In the genomic region with DNA sequence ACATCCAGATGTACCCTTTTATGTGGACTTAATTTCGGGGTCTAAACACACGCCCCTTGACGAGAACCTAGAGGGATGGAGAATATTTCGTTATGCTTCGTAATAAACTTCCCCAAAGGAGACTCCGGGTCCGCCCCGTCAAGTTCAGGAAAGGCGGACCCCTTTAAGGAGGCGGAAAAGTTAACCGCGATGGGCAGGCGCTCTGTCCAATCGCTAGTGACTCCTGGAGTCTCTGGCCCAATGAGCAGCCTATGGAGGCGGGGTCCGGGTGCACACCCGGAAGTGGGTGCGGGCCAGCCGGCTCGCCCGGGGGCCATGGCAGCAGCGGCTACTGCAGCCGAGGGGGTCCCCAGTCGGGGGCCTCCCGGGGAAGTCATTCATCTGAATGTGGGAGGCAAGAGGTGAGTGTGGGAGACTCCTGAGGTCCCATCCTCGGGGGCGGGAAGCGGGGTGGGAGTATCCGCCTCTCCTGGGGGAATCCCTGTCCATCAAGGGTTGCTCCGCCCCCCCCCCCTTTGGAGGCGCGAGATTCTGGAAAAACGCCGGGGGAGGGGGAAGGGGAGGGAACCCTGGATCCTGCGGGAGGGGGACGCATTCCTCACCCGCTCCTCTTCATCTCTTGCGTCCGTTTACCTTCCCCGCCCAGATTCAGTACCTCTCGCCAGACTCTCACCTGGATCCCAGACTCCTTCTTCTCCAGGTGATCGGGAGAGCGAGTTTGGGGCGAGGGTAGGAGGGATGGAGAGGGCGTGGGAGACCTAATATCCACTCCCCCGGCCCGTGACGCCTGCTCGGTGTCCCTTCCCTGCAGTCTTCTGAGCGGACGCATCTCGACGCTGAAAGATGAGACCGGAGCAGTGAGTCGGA, we compare ENCODE assay signal across 8 cellular contexts. TPM values are rescaled to one million over a fixed set of nuclear protein-coding genes. Genes with fewer than 3 reads are reported as not detected.
A peak's percentile ranks its signal among the peaks of the same experiment; 100 is the strongest.
DNase-seq lines count a peak whose midpoint lies in the region; ATAC-seq, FAIRE-seq and TF ChIP-seq lines count a peak whose summit lies in the region.

A gene with protein sequence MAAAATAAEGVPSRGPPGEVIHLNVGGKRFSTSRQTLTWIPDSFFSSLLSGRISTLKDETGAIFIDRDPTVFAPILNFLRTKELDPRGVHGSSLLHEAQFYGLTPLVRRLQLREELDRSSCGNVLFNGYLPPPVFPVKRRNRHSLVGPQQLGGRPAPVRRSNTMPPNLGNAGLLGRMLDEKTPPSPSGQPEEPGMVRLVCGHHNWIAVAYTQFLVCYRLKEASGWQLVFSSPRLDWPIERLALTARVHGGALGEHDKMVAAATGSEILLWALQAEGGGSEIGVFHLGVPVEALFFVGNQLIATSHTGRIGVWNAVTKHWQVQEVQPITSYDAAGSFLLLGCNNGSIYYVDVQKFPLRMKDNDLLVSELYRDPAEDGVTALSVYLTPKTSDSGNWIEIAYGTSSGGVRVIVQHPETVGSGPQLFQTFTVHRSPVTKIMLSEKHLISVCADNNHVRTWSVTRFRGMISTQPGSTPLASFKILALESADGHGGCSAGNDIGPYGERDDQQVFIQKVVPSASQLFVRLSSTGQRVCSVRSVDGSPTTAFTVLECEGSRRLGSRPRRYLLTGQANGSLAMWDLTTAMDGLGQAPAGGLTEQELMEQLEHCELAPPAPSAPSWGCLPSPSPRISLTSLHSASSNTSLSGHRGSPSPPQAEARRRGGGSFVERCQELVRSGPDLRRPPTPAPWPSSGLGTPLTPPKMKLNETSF (plus strand): TSS at position 289 of the 867 bp plus-strand sequence. CDS start 27 bp downstream, at position 316.

- H3K27me3 Mint-ChIP-seq in WTC11 (ENCODE audit: low read depth) (peaks cover 21% of the 10 kb centered on the region), immature natural killer cell (ENCODE audit: low read depth in 3 of 3) (peaks cover 0 to 2% (median 2%) of the 10 kb centered on the region in 3 donors)

- ATAC-seq in GM18909 (IDR thresholded peaks at IDR 0.05; ENCODE audit: poor library complexity, unreplicated experiment) (peak; percentile 95), HG03175 (IDR thresholded peaks at IDR 0.05; ENCODE audit: unreplicated experiment) (peak; percentile 97), WTC11 (peak; percentile 89)

- H3K4me3 ChIP-seq in AG04450 (ENCODE audit: low read depth, low read length) (peak within 1 kb of the TSS; percentile 91), bronchial epithelial cell (ENCODE audit: low read depth, low read length) (peak within 1 kb of the TSS; percentile 78)

- H3K27me3 ChIP-seq in AG04450 (ENCODE audit: control insufficient read depth, insufficient read depth, low read length): no peaks in the 10 kb centered on the region
- H3K27me3 ChIP-seq in bronchial epithelial cell (ENCODE audit: control insufficient read depth, insufficient read depth, low read length): no peaks in the 10 kb centered on the region

- H3K36me3 Mint-ChIP-seq in WTC11: peaks cover 19% of the 10 kb centered on the region
- H3K36me3 Mint-ChIP-seq in immature natural killer cell: peaks cover 8 to 17% (median 10%) of the 10 kb centered on the region in 3 donors

- H3K9me3 ChIP-seq in AG04450 (ENCODE audit: control insufficient read depth, insufficient read depth, low read length): no peaks in the 10 kb centered on the region; the same call in 1 of the 2 replicates

- CTCF ChIA-PET in AG04450 (lab: Charles Lee): no interaction called here
- CTCF ChIA-PET in WTC11 (lab: Charles Lee): interaction anchor here (1.0 to 2.5 kb wide), 7 partner anchors 23 to 113 kb away, joined by 3 to 23 read pairs (median 11); no protein-coding TSS in a partner anchor

- POLR2A ChIA-PET in AG04450 (lab: Yijun Ruan, JAX) (no interaction called here), WTC11 (lab: Charles Lee) (interaction anchor here (0.6 to 0.7 kb wide), 2 partner anchors 234 to 550 kb away, joined by 3 read pairs; no protein-coding TSS in a partner anchor)

- DNase-seq in AG04450 (ENCODE audit: low read depth, low spot score) (peak; percentile 86), NCI-H2227 treated with DMSO at 0.1 percent for 48 hours (lab: John Stamatoyannopoulos, UW) (peak; percentile 99), WTC11 (ENCODE audit: low spot score) (peak; percentile 96), bronchial epithelial cell (ENCODE audit: low read depth) (peak; percentile 84), immature natural killer cell (peak; percentile 94 to 95 (median 94)), smooth muscle cell of the brain vasculature (ENCODE audit: low read depth, low spot score) (peak; percentile 87)

- H3K27ac ChIP-seq in AG04450 (ENCODE audit: low read depth, low read length): no peak within 1 kb of the TSS

- H3K4me3 Mint-ChIP-seq in WTC11: peak within 1 kb of the TSS; percentile 93
- H3K4me3 Mint-ChIP-seq in immature natural killer cell: peak within 1 kb of the TSS; percentile 86 to 93 (median 88)

- H3K27ac Mint-ChIP-seq in WTC11 (peak within 1 kb of the TSS; percentile 91), immature natural killer cell (peak within 1 kb of the TSS; percentile 75 to 90 (median 84))

- H3K4me1 Mint-ChIP-seq in WTC11 (peaks cover 17% of the 10 kb centered on the region), immature natural killer cell (peaks cover 19 to 32% of the 10 kb centered on the region in 2 donors)

- no peak for FAIRE-seq in bronchial epithelial cell (lab: Jason Lieb, UNC)

- H3K36me3 ChIP-seq in bronchial epithelial cell (ENCODE audit: control insufficient read depth, insufficient read depth, low read length): peaks cover 7% of the 10 kb centered on the region

- no peaks in the 10 kb centered on the region for H3K9me3 Mint-ChIP-seq in WTC11
- no peaks in the 10 kb centered on the region for H3K9me3 Mint-ChIP-seq in immature natural killer cell

- TF ChIP-seq CTCF in AG04450 (IDR thresholded peaks at IDR 0.05; ENCODE audit: low read depth, low read length) (no peak), WTC11 (IDR thresholded peaks at IDR 0.05) (no peak), bronchial epithelial cell (IDR thresholded peaks at IDR 0.05; ENCODE audit: insufficient read depth, low read length, severe bottlenecking) (no peak)

TF ChIP-seq in WTC11, 78 proteins besides CTCF, POLR2A, EP300 and RAD21 (continues in another document):
- TF ChIP-seq, protein P1, sequence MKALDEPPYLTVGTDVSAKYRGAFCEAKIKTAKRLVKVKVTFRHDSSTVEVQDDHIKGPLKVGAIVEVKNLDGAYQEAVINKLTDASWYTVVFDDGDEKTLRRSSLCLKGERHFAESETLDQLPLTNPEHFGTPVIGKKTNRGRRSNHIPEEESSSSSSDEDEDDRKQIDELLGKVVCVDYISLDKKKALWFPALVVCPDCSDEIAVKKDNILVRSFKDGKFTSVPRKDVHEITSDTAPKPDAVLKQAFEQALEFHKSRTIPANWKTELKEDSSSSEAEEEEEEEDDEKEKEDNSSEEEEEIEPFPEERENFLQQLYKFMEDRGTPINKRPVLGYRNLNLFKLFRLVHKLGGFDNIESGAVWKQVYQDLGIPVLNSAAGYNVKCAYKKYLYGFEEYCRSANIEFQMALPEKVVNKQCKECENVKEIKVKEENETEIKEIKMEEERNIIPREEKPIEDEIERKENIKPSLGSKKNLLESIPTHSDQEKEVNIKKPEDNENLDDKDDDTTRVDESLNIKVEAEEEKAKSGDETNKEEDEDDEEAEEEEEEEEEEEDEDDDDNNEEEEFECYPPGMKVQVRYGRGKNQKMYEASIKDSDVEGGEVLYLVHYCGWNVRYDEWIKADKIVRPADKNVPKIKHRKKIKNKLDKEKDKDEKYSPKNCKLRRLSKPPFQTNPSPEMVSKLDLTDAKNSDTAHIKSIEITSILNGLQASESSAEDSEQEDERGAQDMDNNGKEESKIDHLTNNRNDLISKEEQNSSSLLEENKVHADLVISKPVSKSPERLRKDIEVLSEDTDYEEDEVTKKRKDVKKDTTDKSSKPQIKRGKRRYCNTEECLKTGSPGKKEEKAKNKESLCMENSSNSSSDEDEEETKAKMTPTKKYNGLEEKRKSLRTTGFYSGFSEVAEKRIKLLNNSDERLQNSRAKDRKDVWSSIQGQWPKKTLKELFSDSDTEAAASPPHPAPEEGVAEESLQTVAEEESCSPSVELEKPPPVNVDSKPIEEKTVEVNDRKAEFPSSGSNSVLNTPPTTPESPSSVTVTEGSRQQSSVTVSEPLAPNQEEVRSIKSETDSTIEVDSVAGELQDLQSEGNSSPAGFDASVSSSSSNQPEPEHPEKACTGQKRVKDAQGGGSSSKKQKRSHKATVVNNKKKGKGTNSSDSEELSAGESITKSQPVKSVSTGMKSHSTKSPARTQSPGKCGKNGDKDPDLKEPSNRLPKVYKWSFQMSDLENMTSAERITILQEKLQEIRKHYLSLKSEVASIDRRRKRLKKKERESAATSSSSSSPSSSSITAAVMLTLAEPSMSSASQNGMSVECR (CRISPR knock-in tag; IDR thresholded peaks at IDR 0.05; ENCODE audit: borderline replicate concordance): 0 out of 2 replicates have a peak, but pooled peaks have one; percentile 38
- TF ChIP-seq, protein P2, sequence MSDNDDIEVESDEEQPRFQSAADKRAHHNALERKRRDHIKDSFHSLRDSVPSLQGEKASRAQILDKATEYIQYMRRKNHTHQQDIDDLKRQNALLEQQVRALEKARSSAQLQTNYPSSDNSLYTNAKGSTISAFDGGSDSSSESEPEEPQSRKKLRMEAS (CRISPR knock-in tag; IDR thresholded peaks at IDR 0.05): no peak
- TF ChIP-seq KAT7 (CRISPR knock-in tag; IDR thresholded peaks at IDR 0.05; ENCODE audit: borderline replicate concordance) (no peak), OVOL2 (CRISPR knock-in tag; IDR thresholded peaks at IDR 0.05; ENCODE audit: borderline replicate concordance) (no peak), ZNF423 (CRISPR knock-in tag; IDR thresholded peaks at IDR 0.05) (peak; percentile 96), ETV6 (CRISPR knock-in tag; IDR thresholded peaks at IDR 0.05) (peak; percentile 44; the same call in 1 of the 2 replicates), SP1 (CRISPR knock-in tag; conservative IDR thresholded peaks at IDR 0.05) (peak; percentile 80), NFYB (CRISPR knock-in tag; conservative IDR thresholded peaks at IDR 0.05; ENCODE audit: low read depth) (peak; percentile 98), SOX15 (CRISPR knock-in tag; IDR thresholded peaks at IDR 0.05) (no peak), FOXP1 (CRISPR knock-in tag; IDR thresholded peaks at IDR 0.05; ENCODE audit: borderline replicate concordance) (no peak)
- TF ChIP-seq, protein P3, sequence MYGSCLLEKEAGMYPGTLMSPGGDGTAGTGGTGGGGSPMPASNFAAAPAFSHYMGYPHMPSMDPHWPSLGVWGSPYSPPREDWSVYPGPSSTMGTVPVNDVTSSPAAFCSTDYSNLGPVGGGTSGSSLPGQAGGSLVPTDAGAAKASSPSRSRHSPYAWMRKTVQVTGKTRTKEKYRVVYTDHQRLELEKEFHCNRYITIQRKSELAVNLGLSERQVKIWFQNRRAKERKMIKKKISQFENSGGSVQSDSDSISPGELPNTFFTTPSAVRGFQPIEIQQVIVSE (CRISPR knock-in tag; IDR thresholded peaks at IDR 0.05; ENCODE audit: borderline replicate concordance): no peak

RNA-seq across cellular contexts. Expression of the gene that starts here (rescaled TPM):
- 42.5 and 62.7 TPM in 2 replicates for polyA plus RNA-seq in AG04450 (2011; rRNA removed)
- polyA minus RNA-seq in AG04450 (2011; rRNA and poly(A)+ RNA removed): 65.5 and 108 TPM in 2 replicates
- 71.7 to 82.1 TPM (median 76.9 TPM) in 3 replicates for total RNA-seq in WTC11 (2021)
- 29.2 and 29.4 TPM in 2 replicates for total RNA-seq in bronchial epithelial cell
- polyA plus RNA-seq in immature natural killer cell: 100 to 1,000 TPM; 115 to 186 (median 156) TPM
